Comparison of ENCODE assay signal across 8 cellular contexts in the genomic region with DNA sequence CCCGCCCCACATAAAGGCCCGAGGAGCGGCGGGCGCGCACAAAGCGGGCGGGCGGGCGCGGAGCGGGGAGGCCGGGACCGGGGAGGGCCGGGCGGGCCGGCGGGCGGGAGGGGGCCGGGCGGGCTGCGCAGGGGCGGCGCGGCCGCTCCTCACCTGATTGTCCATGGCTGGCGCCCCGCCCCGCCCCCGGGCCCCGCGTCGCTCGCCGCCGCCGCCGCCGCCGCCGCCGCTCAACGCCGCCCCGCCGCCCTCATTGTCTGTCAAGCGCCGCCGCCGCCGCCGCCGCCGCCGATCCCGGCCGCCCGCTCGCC. TPM values are rescaled to one million over a fixed set of nuclear protein-coding genes. Genes with fewer than 3 reads are reported as not detected.
A peak's percentile ranks its signal among the peaks of the same experiment; 100 is the strongest.
DNase-seq lines count a peak whose midpoint lies in the region; ATAC-seq and TF ChIP-seq lines count a peak whose summit lies in the region.

No MANE protein-coding gene starts in this region.

- no peak for TF ChIP-seq POLR2A in lower leg skin (IDR thresholded peaks at IDR 0.05)

- intact Hi-C loops in lower leg skin (cut with DNase I; ENCODE audit: low total_unique reads): loop anchor here (5.0 kb wide), 1 partner anchor 222 kb away; no protein-coding TSS in a partner anchor

- H3K4me3 Mint-ChIP-seq in activated CD8-positive, alpha-beta T cell treated with anti-CD3 and anti-CD28 coated beads, Interleukin-2, amount 10 ng/mL, durations not matched to agents 7 days and 5 days: peak overlapping the region; percentile 56

- H3K4me1 Mint-ChIP-seq in activated CD8-positive, alpha-beta T cell treated with anti-CD3 and anti-CD28 coated beads, Interleukin-2, amount 10 ng/mL, durations not matched to agents 7 days and 5 days (ENCODE audit: low read depth): peaks cover 41% of the 10 kb centered on the region

- no peaks in the 10 kb centered on the region for H3K9me3 Mint-ChIP-seq in activated CD8-positive, alpha-beta T cell treated with anti-CD3 and anti-CD28 coated beads, Interleukin-2, amount 10 ng/mL, durations not matched to agents 7 days and 5 days (ENCODE audit: insufficient read depth)

- peaks cover 3% of the 10 kb centered on the region for H3K27me3 Mint-ChIP-seq in activated CD8-positive, alpha-beta T cell treated with anti-CD3 and anti-CD28 coated beads, Interleukin-2, amount 10 ng/mL, durations not matched to agents 7 days and 5 days (ENCODE audit: low read depth)

- POLR2A ChIA-PET in activated CD8-positive, alpha-beta T cell treated with anti-CD3 and anti-CD28 coated beads, Interleukin-2, amount 10 ng/mL, durations not matched to agents 7 days and 5 days (lab: Charles Lee): no interaction called here

- peaks cover 14% of the 10 kb centered on the region for H3K36me3 Mint-ChIP-seq in activated CD8-positive, alpha-beta T cell treated with anti-CD3 and anti-CD28 coated beads, Interleukin-2, amount 10 ng/mL, durations not matched to agents 7 days and 5 days (ENCODE audit: low read depth)

- no peak for DNase-seq in activated CD8-positive, alpha-beta T cell treated with anti-CD3 and anti-CD28 coated beads, Interleukin-2, amount 10 ng/mL, durations not matched to agents 7 days and 5 days
- DNase-seq in lower leg skin (ENCODE audit: low spot score in 2 of 2) (no peak), GM10266 (ENCODE audit: extremely low spot score) (no peak), NCI-H510A (lab: John Stamatoyannopoulos, UW) (no peak), DMS 273 (lab: John Stamatoyannopoulos, UW; ENCODE audit: unreplicated experiment) (no peak), NCI-H2107 (lab: John Stamatoyannopoulos, UW) (no peak)

- peak overlapping the region; percentile 46 for H3K27ac Mint-ChIP-seq in activated CD8-positive, alpha-beta T cell treated with anti-CD3 and anti-CD28 coated beads, Interleukin-2, amount 10 ng/mL, durations not matched to agents 7 days and 5 days

- CTCF ChIA-PET in activated CD8-positive, alpha-beta T cell treated with anti-CD3 and anti-CD28 coated beads, Interleukin-2, amount 10 ng/mL, durations not matched to agents 7 days and 5 days (lab: Charles Lee): interaction anchor here (1.3 kb wide), 1 partner anchor 375 kb away, joined by 5 read pairs; no protein-coding TSS in a partner anchor

- 0% methylated on average over 2 of the region's 59 CpGs for WGBS in lower leg skin, 2 donors

- TF ChIP-seq CTCF in lower leg skin (IDR thresholded peaks at IDR 0.05) (no peak), GM10266 (IDR thresholded peaks at IDR 0.05; ENCODE audit: control insufficient read depth, insufficient read depth, low read depth, missing control alignments) (no peak)

- ATAC-seq in GM18502 (IDR thresholded peaks at IDR 0.05; ENCODE audit: poor library complexity, unreplicated experiment) (peak; percentile 43), HG02852 (IDR thresholded peaks at IDR 0.05; ENCODE audit: unreplicated experiment) (peak; percentile 32)
- peak; percentile 57 for ATAC-seq in activated CD8-positive, alpha-beta T cell treated with anti-CD3 and anti-CD28 coated beads, Interleukin-2, amount 10 ng/mL, durations not matched to agents 7 days and 5 days

- peak overlapping the region; percentile 57 for H3K4me3 ChIP-seq in lower leg skin (ENCODE audit: low read depth, poor library complexity, severe bottlenecking)

RNA-seq across cellular contexts. Expression of a gene that starts 0.2 kb away (rescaled TPM):
- 10 to 100 TPM; 37.3 to 48.7 TPM for total RNA-seq in activated CD8-positive, alpha-beta T cell treated with anti-CD3 and anti-CD28 coated beads, Interleukin-2, amount 10 ng/mL, durations not matched to agents 7 days and 5 days
- 10 to 100 TPM; 16.9 to 25.8 (median 24.3) TPM for total RNA-seq in lower leg skin

RNA-seq across cellular contexts. Expression of a gene that starts 53.8 kb away (rescaled TPM):
- under 1 TPM; 0.26 to 0.29 TPM for total RNA-seq in activated CD8-positive, alpha-beta T cell treated with anti-CD3 and anti-CD28 coated beads, Interleukin-2, amount 10 ng/mL, durations not matched to agents 7 days and 5 days
- total RNA-seq in lower leg skin: 100 to 1,000 TPM in 1 of 4 donors, 10 to 100 TPM in 3; 56.9 to 135 (median 86.2) TPM

Comparison
In these comparisons a context has a peak if more than half of its experiments do, and no peak if none do; other contexts are left out.
1. RNA of a gene that starts 53.8 kb away (total RNA-seq): 56.9 to 135 TPM in lower leg skin; 0.26 to 0.29 TPM in activated CD8-positive, alpha-beta T cell treated with anti-CD3 and anti-CD28 coated beads, Interleukin-2, amount 10 ng/mL, durations not matched to agents 7 days and 5 days; every median in the first group is over 10 times any median in the second.
2. Peak in every context shown above with its lines, with median percentiles within 50 percentile points of each other: ATAC-seq.